Comparison of ENCODE assay signal across 8 cellular contexts in genomic region chr19:58059003-58059671, GRCh38. TPM values are rescaled to one million over a fixed set of nuclear protein-coding genes. Genes with fewer than 3 reads are reported as not detected.
DNase-seq lines count a peak whose midpoint lies in the region; ATAC-seq and TF ChIP-seq lines count a peak whose summit lies in the region.

Gene ZNF135 (plus strand): TSS chr19:58059282. CDS start chr19:58060003, 721 bp downstream.

- no peak for TF ChIP-seq POLR2A in suprapubic skin (IDR thresholded peaks at IDR 0.05)

- peak within 1 kb of the TSS; percentile 14 for H2BK120ac ChIP-seq in trophoblast cell (ENCODE audit: insufficient read depth, low read length, poor library complexity)

- H3K79me2 ChIP-seq in trophoblast cell (ENCODE audit: control insufficient read depth, insufficient read depth, low read length, poor library complexity) = no peaks in the 10 kb centered on the region

- no CpG with 5 or more reads among the region's 62 CpGs for WGBS in trophoblast cell (ENCODE audit: extremely low coverage, insufficient coverage, insufficient read length)
- 2% methylated on average over 6 of the region's 62 CpGs for WGBS in suprapubic skin

- H3K27ac ChIP-seq in RWPE1 (no peak within 1 kb of the TSS), trophoblast cell (ENCODE audit: low read depth, low read length) (no peak within 1 kb of the TSS), suprapubic skin (peak within 1 kb of the TSS; percentile 89)

- H3K4me2 ChIP-seq in trophoblast cell (ENCODE audit: low read length) = peak within 1 kb of the TSS; percentile 59

- peak within 1 kb of the TSS; percentile 70 for H3K4me3 ChIP-seq in trophoblast cell (ENCODE audit: low read depth, low read length)
- H3K4me3 ChIP-seq in suprapubic skin = peak within 1 kb of the TSS; percentile 69

- H3K14ac ChIP-seq in trophoblast cell (ENCODE audit: low read length) = peak within 1 kb of the TSS; percentile 88

- H4K91ac ChIP-seq in trophoblast cell (ENCODE audit: low read depth, low read length) = peak within 1 kb of the TSS; percentile 78

- CTCF ChIA-PET in RWPE1 (lab: Yijun Ruan, JAX) = no interaction called here

- H3K36me3 ChIP-seq in trophoblast cell (ENCODE audit: control insufficient read depth in 1 of 2, insufficient read depth in 2 of 2, low read length in 2 of 2) (peaks cover 5 to 13% of the 10 kb centered on the region in 2 experiments), suprapubic skin (peaks cover 14% of the 10 kb centered on the region)

- H3K9me3 ChIP-seq in trophoblast cell (ENCODE audit: insufficient read depth, low read depth, low read length) (peaks cover 45% of the 10 kb centered on the region), suprapubic skin (peaks cover 4% of the 10 kb centered on the region)

- H3K9ac ChIP-seq in trophoblast cell (ENCODE audit: low read length) = no peak within 1 kb of the TSS

- H3K4ac ChIP-seq in trophoblast cell (ENCODE audit: low read depth, low read length) = peak within 1 kb of the TSS; percentile 41

- POLR2A ChIA-PET in RWPE1 (lab: Yijun Ruan, JAX; ENCODE audit: low non-redundant PET) = interaction anchor here (0.5 kb wide), 1 partner anchor 35 kb away, joined by 4 read pairs; no protein-coding TSS in a partner anchor

- peaks cover 7% of the 10 kb centered on the region for H3K79me1 ChIP-seq in trophoblast cell (ENCODE audit: low read length)

- TF ChIP-seq CTCF in RWPE1 (conservative IDR thresholded peaks at IDR 0.05; ENCODE audit: low read depth) = no peak
- TF ChIP-seq CTCF in suprapubic skin (IDR thresholded peaks at IDR 0.05) = no peak

- H3K23ac ChIP-seq in trophoblast cell (ENCODE audit: low read length) = no peak within 1 kb of the TSS

- peak within 1 kb of the TSS; percentile 85 for H3K18ac ChIP-seq in trophoblast cell (ENCODE audit: low read length)

- ATAC-seq in left ventricle myocardium superior (peak; percentile 98), HG02798 (IDR thresholded peaks at IDR 0.05; ENCODE audit: poor library complexity, unreplicated experiment) (no peak)

- no peaks in the 10 kb centered on the region for H3K27me3 ChIP-seq in trophoblast cell (ENCODE audit: insufficient read depth, low read length)
- peaks cover 3% of the 10 kb centered on the region for H3K27me3 ChIP-seq in suprapubic skin

- H3K4me1 ChIP-seq in trophoblast cell (ENCODE audit: control insufficient read depth in 1 of 2, insufficient read depth in 2 of 2, low read length in 2 of 2) (peaks cover 3 to 11% of the 10 kb centered on the region in 2 experiments), suprapubic skin (peaks cover 12% of the 10 kb centered on the region)

- TF ChIP-seq EP300 in suprapubic skin (IDR thresholded peaks at IDR 0.05) = no peak

- peak within 1 kb of the TSS; percentile 88 for H2AFZ ChIP-seq in trophoblast cell (ENCODE audit: insufficient read depth, low read length, poor library complexity)

- H2BK12ac ChIP-seq in trophoblast cell (ENCODE audit: low read length) = no peak within 1 kb of the TSS

- H2BK5ac ChIP-seq in trophoblast cell (ENCODE audit: low read depth, low read length, poor library complexity) = no peak within 1 kb of the TSS

- intact Hi-C loops in left ventricle myocardium superior (cut with micrococcal nuclease) = no loop called here

- peak; percentile 84 for DNase-seq in DMS79 (lab: John Stamatoyannopoulos, UW)
- peak; percentile 26 for DNase-seq in RWPE1 (ENCODE audit: low spot score)
- DNase-seq in amygdala (lab: John Stamatoyannopoulos, UW) = peak; percentile 20 to 93 (median 80)
- DNase-seq in left ventricle myocardium superior = peak; percentile 96
- DNase-seq in trophoblast cell = peak in 1 of 2 donors; percentile 54
- peak; percentile 87 to 89 for DNase-seq in suprapubic skin (ENCODE audit: low spot score in 2 of 2)
- DNase-seq in HuH-7.5 (ENCODE audit: low spot score) = no peak

- H4K12ac ChIP-seq in trophoblast cell (ENCODE audit: low read depth, low read length) = peak within 1 kb of the TSS; percentile 99

- peak within 1 kb of the TSS; percentile 99 for H4K8ac ChIP-seq in trophoblast cell (ENCODE audit: low read depth, low read length)

- peak within 1 kb of the TSS; percentile 11 for H2AK5ac ChIP-seq in trophoblast cell (ENCODE audit: low read length)

RNA-seq across cellular contexts. Expression of gene ZNF135, which starts in this region (rescaled TPM):
- total RNA-seq in left ventricle myocardium superior (4.1 TPM), suprapubic skin (10 to 100 TPM in 2 of 4 donors, 1 to 10 TPM in 2; 4.6 to 12.4 (median 7.7) TPM)
- 2.9 and 3.0 TPM in 2 replicates for polyA plus RNA-seq in trophoblast cell (2013)
